ENCODE assay signal across 20 cellular contexts in the genomic region with DNA sequence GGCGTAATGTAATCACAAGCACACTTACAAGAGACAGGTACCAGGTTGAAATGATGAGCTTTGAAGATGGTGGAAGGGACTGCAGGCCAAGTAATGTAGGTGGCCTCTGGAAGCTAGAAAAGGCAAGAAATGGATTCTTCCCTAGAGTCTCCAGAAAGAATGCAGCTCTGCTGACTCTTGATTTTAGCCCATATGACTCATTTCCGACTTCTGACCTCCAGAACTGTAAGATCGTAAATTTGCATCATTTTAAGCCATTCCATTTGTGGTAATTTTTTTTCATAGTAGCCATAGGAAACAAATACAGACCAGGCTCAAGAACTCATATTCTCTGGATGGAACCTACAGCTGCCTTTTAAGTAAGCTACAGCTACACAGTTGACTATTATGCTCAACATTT.
DNase-seq lines count a peak whose midpoint lies in the region; ATAC-seq and FAIRE-seq lines count a peak whose summit lies in the region.
"Had no signal": no experiment of that assay in that cellular context is flagged by ENCODE, and none has a peak within 500 bp of the region (broad histone marks: within the 10 kb centered on the region; RNA-seq: fewer than 3 reads in every experiment).

No MANE protein-coding gene starts in this region.

- no peak for FAIRE-seq in HTR-8/SVneo (lab: Jason Lieb, UNC)
- FAIRE-seq: endometrium, HepG2, islet of Langerhans had no signal

- no peak overlapping the region for H3K4me3 Mint-ChIP-seq in activated naive CD4-positive, alpha-beta T cell treated with anti-CD3 and anti-CD28 coated beads, Interleukin-2, amount 10 ng/mL, durations not matched to agents 7 days and 5 days
- H3K4me3 Mint-ChIP-seq: memory B cell; natural killer cell treated with Interleukin-12 subunit alpha and Interleukin-12 subunit beta and Interleukin-15 and Interleukin-18, amount 100 ng/mL, for 72 hours; stimulated activated naive CD8-positive, alpha-beta T cell treated with anti-CD3 and anti-CD28 coated beads, Interleukin-15, Interleukin-2, amounts not matched to agents 100 ng/mL and 50 ng/mL, for 24 hours had no signal

- DNase-seq in EL = peak; percentile 88
- DNase-seq in HTR-8/SVneo (ENCODE audit: insufficient read length, low spot score) = peak; percentile 34
- peak; percentile 77 for DNase-seq in amniotic epithelial cell (ENCODE audit: low read depth)
- peak; percentile 4 for DNase-seq in hepatic stellate cell (ENCODE audit: low spot score)
- no peak for DNase-seq in islet precursor cell
- no peak for DNase-seq in NCI-H526 treated with DMSO at 0.1 percent for 48 hours (lab: John Stamatoyannopoulos, UW)
- no peak for DNase-seq in activated naive CD4-positive, alpha-beta T cell treated with anti-CD3 and anti-CD28 coated beads, Interleukin-2, amount 10 ng/mL, durations not matched to agents 7 days and 5 days
- DNase-seq: NCI-H1048, NCI-H2107, NCI-H774, psoas muscle, RPMI8226, SW 1271 had no signal

- no peaks in the 10 kb centered on the region for H3K27me3 Mint-ChIP-seq in activated naive CD4-positive, alpha-beta T cell treated with anti-CD3 and anti-CD28 coated beads, Interleukin-2, amount 10 ng/mL, durations not matched to agents 7 days and 5 days
- H3K27me3 Mint-ChIP-seq: memory B cell; natural killer cell treated with Interleukin-12 subunit alpha and Interleukin-12 subunit beta and Interleukin-15 and Interleukin-18, amount 100 ng/mL, for 72 hours; stimulated activated naive CD8-positive, alpha-beta T cell treated with anti-CD3 and anti-CD28 coated beads, Interleukin-15, Interleukin-2, amounts not matched to agents 100 ng/mL and 50 ng/mL, for 24 hours had no signal

- H3K27ac Mint-ChIP-seq in activated naive CD4-positive, alpha-beta T cell treated with anti-CD3 and anti-CD28 coated beads, Interleukin-2, amount 10 ng/mL, durations not matched to agents 7 days and 5 days = no peak overlapping the region
- H3K27ac Mint-ChIP-seq: memory B cell; natural killer cell treated with Interleukin-12 subunit alpha and Interleukin-12 subunit beta and Interleukin-15 and Interleukin-18, amount 100 ng/mL, for 72 hours; stimulated activated naive CD8-positive, alpha-beta T cell treated with anti-CD3 and anti-CD28 coated beads, Interleukin-15, Interleukin-2, amounts not matched to agents 100 ng/mL and 50 ng/mL, for 24 hours had no signal

- ATAC-seq in HG03378 (IDR thresholded peaks at IDR 0.05; ENCODE audit: unreplicated experiment) = no peak
- ATAC-seq: HepG2; natural killer cell treated with Interleukin-12 subunit alpha and Interleukin-12 subunit beta and Interleukin-15 and Interleukin-18, amount 100 ng/mL, for 72 hours; psoas muscle had no signal

- CTCF ChIA-PET in activated naive CD4-positive, alpha-beta T cell treated with anti-CD3 and anti-CD28 coated beads, Interleukin-2, amount 10 ng/mL, durations not matched to agents 7 days and 5 days (lab: Charles Lee) = no interaction called here

- no peaks in the 10 kb centered on the region for H3K36me3 Mint-ChIP-seq in activated naive CD4-positive, alpha-beta T cell treated with anti-CD3 and anti-CD28 coated beads, Interleukin-2, amount 10 ng/mL, durations not matched to agents 7 days and 5 days
- H3K36me3 Mint-ChIP-seq: memory B cell; natural killer cell treated with Interleukin-12 subunit alpha and Interleukin-12 subunit beta and Interleukin-15 and Interleukin-18, amount 100 ng/mL, for 72 hours had no signal

- no peaks in the 10 kb centered on the region for H3K4me1 Mint-ChIP-seq in activated naive CD4-positive, alpha-beta T cell treated with anti-CD3 and anti-CD28 coated beads, Interleukin-2, amount 10 ng/mL, durations not matched to agents 7 days and 5 days
- H3K4me1 Mint-ChIP-seq: memory B cell had no signal

- H3K9me3 Mint-ChIP-seq in activated naive CD4-positive, alpha-beta T cell treated with anti-CD3 and anti-CD28 coated beads, Interleukin-2, amount 10 ng/mL, durations not matched to agents 7 days and 5 days = peaks cover 6% of the 10 kb centered on the region
- H3K9me3 Mint-ChIP-seq: stimulated activated naive CD8-positive, alpha-beta T cell treated with anti-CD3 and anti-CD28 coated beads, Interleukin-15, Interleukin-2, amounts not matched to agents 100 ng/mL and 50 ng/mL, for 24 hours had no signal

Comparison
In these comparisons a context has a peak if more than half of its experiments do, and no peak if none do; other contexts are left out.
1. DNase-seq: peak in EL (single experiment), HTR-8/SVneo (single experiment), amniotic epithelial cell (single experiment) and hepatic stellate cell (single experiment); none in islet precursor cell (single experiment), NCI-H526 treated with DMSO at 0.1 percent for 48 hours (single experiment) and activated naive CD4-positive, alpha-beta T cell treated with anti-CD3 and anti-CD28 coated beads, Interleukin-2, amount 10 ng/mL, durations not matched to agents 7 days and 5 days (single experiment).